16 cellular contexts compared by ENCODE assay signal in the genomic region with DNA sequence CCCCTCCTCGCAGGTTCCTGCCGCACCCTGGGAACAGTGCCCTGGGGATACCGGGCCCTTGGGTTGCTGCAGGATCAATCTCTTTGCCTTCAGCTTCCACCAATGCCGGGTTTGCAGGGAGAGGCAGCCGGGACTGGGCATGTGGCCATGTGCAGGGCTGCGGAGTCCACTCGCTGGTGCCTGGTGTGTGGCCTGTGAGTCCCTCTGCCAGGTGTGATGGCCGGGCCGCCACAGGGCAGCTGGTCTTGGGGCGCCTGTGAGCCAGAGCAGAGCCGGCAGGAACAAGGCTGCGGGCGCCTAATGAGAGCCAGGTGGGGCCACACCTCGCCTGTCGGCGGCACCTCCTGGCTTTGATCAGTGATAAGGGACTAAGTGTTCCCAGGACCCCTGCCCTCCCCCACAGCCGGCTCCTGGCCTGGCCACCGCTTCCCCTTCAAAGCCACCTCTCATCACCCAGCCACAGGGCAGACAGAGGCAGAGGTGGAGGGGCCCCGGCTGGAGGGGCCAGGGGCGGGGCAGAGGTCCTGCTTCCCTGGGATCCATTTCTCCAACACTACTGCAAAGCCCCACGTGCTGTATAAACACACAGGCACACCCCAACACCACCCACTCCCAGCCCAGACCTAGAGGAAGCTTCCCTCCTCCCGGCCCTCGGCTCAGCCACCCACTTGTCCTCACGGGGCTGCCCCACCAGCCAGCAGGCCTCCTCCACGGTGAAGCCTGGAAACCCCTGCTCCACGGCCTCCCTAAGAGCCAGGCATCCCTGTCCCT.
DNase-seq lines count a peak whose midpoint lies in the region; ATAC-seq, FAIRE-seq and TF ChIP-seq lines count a peak whose summit lies in the region.
"Had no signal": no experiment of that assay in that cellular context is flagged by ENCODE, and none has a peak within 500 bp of the region (broad histone marks: within the 10 kb centered on the region; RNA-seq: fewer than 3 reads in every experiment).

No MANE protein-coding gene starts in this region.

- peak overlapping the region; percentile 80; the same call in 1 of the 2 replicates for H4K8ac ChIP-seq in H1 (ENCODE audit: extremely low read depth, insufficient read depth, low read length)

- TF ChIP-seq POLR2A in heart left ventricle (IDR thresholded peaks at IDR 0.05) (no peak), H1 (IDR thresholded peaks at IDR 0.05; ENCODE audit: control extremely low read depth in 1 of 2, low read depth in 2 of 2, low read length in 2 of 2) (no peak)

- H3K4ac ChIP-seq in H1 (replicated peaks; ENCODE audit: insufficient read length, low read depth, low read length) = no peak overlapping the region

- H3K4me2 ChIP-seq in H1 (ENCODE audit: insufficient read depth in 1 of 2, low read depth in 2 of 2, low read length in 2 of 2) = no peak overlapping the region
- no peak overlapping the region for H3K4me2 ChIP-seq in osteoblast (ENCODE audit: insufficient read depth, low read length)
- H3K4me2 ChIP-seq: hepatocyte had no signal

- POLR2A ChIA-PET in H1 (lab: Charles Lee; ENCODE audit: partially characterized antibody) = no interaction called here

- TF ChIP-seq CTCF in heart left ventricle (IDR thresholded peaks at IDR 0.05) (no peak), H1 (IDR thresholded peaks at IDR 0.05; ENCODE audit: control extremely low read depth in 1 of 3, insufficient read depth in 1 of 3, low read depth in 1 of 3, low read length in 3 of 3) (no peak), osteoblast (IDR thresholded peaks at IDR 0.05; ENCODE audit: extremely low read depth, low read depth, low read length) (no peak)

- CTCF ChIA-PET in H1 (lab: Charles Lee; ENCODE audit: partially characterized antibody) = interaction anchor here (1.2 kb wide), 1 partner anchor 36 kb away, joined by 3 read pairs; no protein-coding TSS in a partner anchor

- no peak overlapping the region for H2AK5ac ChIP-seq in H1 (ENCODE audit: low read depth, low read length)

- peaks cover 0 to 5% (median 0%) of the 10 kb centered on the region in 12 donors for H3K4me1 ChIP-seq in heart left ventricle
- peaks cover 0 to 3% (median 0%) of the 10 kb centered on the region in 4 experiments; a peak in 4 of 7 replicates for H3K4me1 ChIP-seq in H1 (replicated peaks in 1 of 4; ENCODE audit: control insufficient read depth in 3 of 4, insufficient read depth in 4 of 4, low read length in 3 of 4)
- no peaks in the 10 kb centered on the region for H3K4me1 ChIP-seq in osteoblast (ENCODE audit: insufficient read depth, low read length)
- no peaks in the 10 kb centered on the region for H3K4me1 ChIP-seq in aorta (ENCODE audit: control insufficient read depth in 1 of 2, insufficient read depth in 2 of 2, low read length in 2 of 2)

- WGBS in heart left ventricle, 4 donors = 9 to 22% (median 17%) methylated on average over 10 to 26 of the region's 26 CpGs
- WGBS in H1 (ENCODE audit: extremely low coverage in 1 of 2, insufficient coverage in 1 of 2, insufficient read length in 1 of 2, insufficient replicate concordance in 2 of 2, low coverage in 1 of 2, low lambda C conversion rate in 2 of 2, missing lambda C conversion rate in 1 of 2), 2 experiments = 84% methylated on average over 18 of the region's 26 CpGs; no CpG with 5 or more reads in 1 of the 2 experiments
- 23 to 26% methylated on average over 26 of the region's 26 CpGs for WGBS in aorta, 2 donors

- TF ChIP-seq EP300 in H1 (IDR thresholded peaks at IDR 0.05; ENCODE audit: borderline replicate concordance in 1 of 2, low read depth in 2 of 2, low read length in 2 of 2) = no peak

- no peaks in the 10 kb centered on the region for H3K9me3 ChIP-seq in heart left ventricle
- H3K9me3 ChIP-seq in H1 (ENCODE audit: insufficient read depth in 2 of 2, low read depth in 1 of 2, low read length in 1 of 2) = no peaks in the 10 kb centered on the region
- no peaks in the 10 kb centered on the region for H3K9me3 ChIP-seq in osteoblast (ENCODE audit: low read depth, low read length)
- H3K9me3 ChIP-seq in aorta (ENCODE audit: control insufficient read depth, low read length) = no peaks in the 10 kb centered on the region

- no peak for ATAC-seq in heart left ventricle
- no peak for ATAC-seq in left cardiac atrium
- no peak for ATAC-seq in aorta (ENCODE audit: low FRiP score)
- ATAC-seq in GM18907 (IDR thresholded peaks at IDR 0.05; ENCODE audit: unreplicated experiment) = no peak
- ATAC-seq: naive thymus-derived CD4-positive, alpha-beta T cell; stimulated activated naive CD8-positive, alpha-beta T cell treated with anti-CD3 and anti-CD28 coated beads, Interleukin-15, amount 100 ng/mL, for 72 hours had no signal

- no peak overlapping the region for H2BK15ac ChIP-seq in H1 (ENCODE audit: low read length)

- no peak overlapping the region for H2BK5ac ChIP-seq in H1 (ENCODE audit: low read depth, low read length)

- H3K4me3 ChIP-seq in heart left ventricle = no peak overlapping the region
- H3K4me3 ChIP-seq in H1 (ENCODE audit: extremely low read depth in 1 of 4, insufficient read depth in 2 of 4, low read depth in 3 of 4, low read length in 4 of 4) = no peak overlapping the region
- H3K4me3 ChIP-seq in osteoblast (ENCODE audit: insufficient read depth, low read length) = no peak overlapping the region
- no peak overlapping the region for H3K4me3 ChIP-seq in aorta (ENCODE audit: low read length in 2 of 2)
- H3K4me3 ChIP-seq: hepatocyte had no signal

- H2BK20ac ChIP-seq in H1 (ENCODE audit: low read length) = no peak overlapping the region

- intact Hi-C loops in heart left ventricle (cut with DNase I) = no loop called here
- intact Hi-C loops in left cardiac atrium (cut with DNase I) = no loop called here
- intact Hi-C loops in aorta (cut with DNase I) = no loop called here

- H3K36me3 ChIP-seq in heart left ventricle (no peaks in the 10 kb centered on the region), H1 (ENCODE audit: control insufficient read depth in 2 of 4, insufficient read depth in 4 of 4, low read length in 3 of 4) (no peaks in the 10 kb centered on the region), osteoblast (ENCODE audit: insufficient read depth, low read length) (no peaks in the 10 kb centered on the region), aorta (ENCODE audit: control insufficient read depth in 1 of 2, insufficient read depth in 2 of 2, low read length in 1 of 2) (no peaks in the 10 kb centered on the region)

- no peak for TF ChIP-seq RAD21 in H1 (IDR thresholded peaks at IDR 0.05 in 1 of 2, conservative IDR thresholded peaks at IDR 0.05 in 1 of 2; ENCODE audit: low read depth in 2 of 2, low read length in 2 of 2)

- H3K27me3 ChIP-seq in heart left ventricle (peaks cover 0 to 55% (median 25%) of the 10 kb centered on the region in 9 donors), H1 (replicated peaks in 1 of 4; ENCODE audit: control insufficient read depth in 3 of 4, extremely low read depth in 1 of 4, insufficient read depth in 3 of 4, low read length in 3 of 4) (no peaks in the 10 kb centered on the region), osteoblast (ENCODE audit: insufficient read depth, low read length) (no peaks in the 10 kb centered on the region), aorta (ENCODE audit: control insufficient read depth in 1 of 2, insufficient read depth in 2 of 2, low read length in 1 of 2) (no peaks in the 10 kb centered on the region)

- H4K20me1 ChIP-seq in H1 (replicated peaks in 1 of 2; ENCODE audit: control insufficient read depth in 1 of 2, insufficient read depth in 2 of 2, low read length in 2 of 2) (no peaks in the 10 kb centered on the region), osteoblast (ENCODE audit: insufficient read depth, low read length) (no peaks in the 10 kb centered on the region)

- peak in 3 of 5 donors; percentile 3 to 48 (median 12) for DNase-seq in heart left ventricle
- no peak for DNase-seq in left cardiac atrium
- peak in 1 of 2 experiments; percentile 56 for DNase-seq in H1 (ENCODE audit: low read depth in 1 of 2, low spot score in 2 of 2)
- peak; percentile 57 for DNase-seq in osteoblast (ENCODE audit: insufficient read length, low spot score, missing footprints)
- peak; percentile 29 to 63 for DNase-seq in aorta
- no peak for DNase-seq in NCI-H1048 (lab: John Stamatoyannopoulos, UW)
- no peak for DNase-seq in RPMI8226
- DNase-seq: activated CD4-positive, alpha-beta T cell treated with anti-CD3 and anti-CD28 coated beads for 4 hours; effector CD8-positive, alpha-beta T cell; NCI-H1092 treated with DMSO at 0.1 percent for 48 hours; NCI-H774 had no signal

- H3K79me2 ChIP-seq in H1 (ENCODE audit: control insufficient read depth in 1 of 2, insufficient read depth in 2 of 2, low read length in 2 of 2) = no peaks in the 10 kb centered on the region
- H3K79me2 ChIP-seq in osteoblast (ENCODE audit: insufficient read depth, low read length) = no peaks in the 10 kb centered on the region
- H3K79me2 ChIP-seq: hepatocyte had no signal

- H3K23ac ChIP-seq in H1 (ENCODE audit: insufficient read length) = no peak overlapping the region

- H3K56ac ChIP-seq in H1 (replicated peaks; ENCODE audit: insufficient read length, low read depth, low read length) = no peak overlapping the region

- FAIRE-seq in H1 (lab: Jason Lieb, UNC) = no peak
- FAIRE-seq: bronchial epithelial cell had no signal

- H2BK120ac ChIP-seq in H1 (replicated peaks; ENCODE audit: low read depth, low read length) = no peak overlapping the region

- H3K14ac ChIP-seq in H1 (ENCODE audit: insufficient read length) = no peak overlapping the region

- H4K91ac ChIP-seq in H1 (replicated peaks; ENCODE audit: insufficient read length, low read length) = no peak overlapping the region

- H3K18ac ChIP-seq in H1 (ENCODE audit: extremely low read depth, low read length) = no peak overlapping the region; the same call in 1 of the 2 replicates

- no peak overlapping the region for H3K27ac ChIP-seq in heart left ventricle
- no peak overlapping the region for H3K27ac ChIP-seq in H1 (ENCODE audit: low read depth, low read length)
- no peak overlapping the region for H3K27ac ChIP-seq in osteoblast (ENCODE audit: low read depth, low read length)
- H3K27ac ChIP-seq in aorta (ENCODE audit: low read depth in 1 of 2, low read length in 2 of 2) = no peak overlapping the region
- H3K27ac ChIP-seq: hepatocyte had no signal

- H3K23me2 ChIP-seq in H1 (ENCODE audit: low read depth, low read length) = no peaks in the 10 kb centered on the region

- H3K9ac ChIP-seq in H1 (replicated peaks in 1 of 4; ENCODE audit: extremely low read depth in 1 of 4, low read depth in 3 of 4, low read length in 3 of 4) = no peak overlapping the region

- H2AFZ ChIP-seq in H1 (ENCODE audit: low read length) (peak overlapping the region; percentile 53; the same call in 1 of the 2 replicates), osteoblast (ENCODE audit: low read length) (no peak overlapping the region)
- H2AFZ ChIP-seq: hepatocyte had no signal

- H3K79me1 ChIP-seq in H1 (ENCODE audit: low read depth, low read length) = no peaks in the 10 kb centered on the region

- no peak overlapping the region for H2BK12ac ChIP-seq in H1 (ENCODE audit: low read depth, low read length)

- H4K5ac ChIP-seq in H1 (ENCODE audit: insufficient read length, low read depth, low read length) = no peak overlapping the region

TF ChIP-seq in H1, 55 proteins besides CTCF, POLR2A, EP300 and RAD21:
- TF ChIP-seq RBBP5 (IDR thresholded peaks at IDR 0.05; ENCODE audit: borderline replicate concordance, low read depth, low read length) = no peak

Comparison
In these comparisons a context has a peak if more than half of its experiments do, and no peak if none do; other contexts are left out.
1. DNase-seq: peak in heart left ventricle (3 of 5), osteoblast (single experiment) and aorta (2 of 2); none in left cardiac atrium (single experiment), NCI-H1048 (single experiment) and RPMI8226 (single experiment).